ENCODE assay signal across 10 cellular contexts in genomic region chr12:113086249-113087164, GRCh38. TPM values are rescaled to one million over a fixed set of nuclear protein-coding genes. Genes with fewer than 3 reads are reported as not detected.
A peak's percentile ranks its signal among the peaks of the same experiment; 100 is the strongest.
DNase-seq lines count a peak whose midpoint lies in the region; ATAC-seq and TF ChIP-seq lines count a peak whose summit lies in the region.
"Had no signal": no experiment of that assay in that cellular context is flagged by ENCODE, and none has a peak within 500 bp of the region (broad histone marks: within the 10 kb centered on the region; RNA-seq: fewer than 3 reads in every experiment).

No MANE protein-coding gene starts in this region.

- H3K27me3 ChIP-seq in neural progenitor cell: peaks cover 5% of the 10 kb centered on the region

- H2AFZ ChIP-seq in neural progenitor cell (replicated peaks): no peak overlapping the region

- H3K4me1 ChIP-seq in neural progenitor cell: no peaks in the 10 kb centered on the region

- H3F3A ChIP-seq in neural progenitor cell (ENCODE audit: low read depth): no peaks in the 10 kb centered on the region

- no peaks in the 10 kb centered on the region for H3K9me3 ChIP-seq in neural progenitor cell (ENCODE audit: low read depth)

- TF ChIP-seq CTCF in neural progenitor cell (IDR thresholded peaks at IDR 0.05): no peak

- H3K4me3 ChIP-seq in neural progenitor cell: no peak overlapping the region

- DNase-seq in Daoy (ENCODE audit: low read depth) (peak; percentile 80), NCI-H69 (lab: John Stamatoyannopoulos, UW) (peak; percentile 53), neural progenitor cell (ENCODE audit: low spot score) (no peak), NCI-H146 (lab: John Stamatoyannopoulos, UW) (no peak), C1 segment of cervical spinal cord (lab: John Stamatoyannopoulos, UW) (no peak), NCI-H1694 treated with DMSO at 0.1 percent for 48 hours (lab: John Stamatoyannopoulos, UW) (no peak), NCI-H2227 (lab: John Stamatoyannopoulos, UW; ENCODE audit: unreplicated experiment) (no peak)
- DNase-seq in activated naive CD8-positive, alpha-beta T cell treated with anti-CD3 and anti-CD28 coated beads, Interleukin-2, amount 10 ng/mL, durations not matched to agents 7 days and 5 days: no peak
- DNase-seq: NCI-H774 had no signal

- H3K27ac Mint-ChIP-seq in activated naive CD8-positive, alpha-beta T cell treated with anti-CD3 and anti-CD28 coated beads, Interleukin-2, amount 10 ng/mL, durations not matched to agents 7 days and 5 days: peak overlapping the region; percentile 49
- H3K27ac Mint-ChIP-seq in neural progenitor cell: no peak overlapping the region

- H3K27ac ChIP-seq in neural progenitor cell: no peak overlapping the region

- H3K4me2 ChIP-seq in neural progenitor cell: no peak overlapping the region

- H3K4me1 Mint-ChIP-seq in activated naive CD8-positive, alpha-beta T cell treated with anti-CD3 and anti-CD28 coated beads, Interleukin-2, amount 10 ng/mL, durations not matched to agents 7 days and 5 days: peaks cover 38% of the 10 kb centered on the region
- peaks cover 14% of the 10 kb centered on the region for H3K4me1 Mint-ChIP-seq in neural progenitor cell

- peaks cover 3% of the 10 kb centered on the region for H3K27me3 Mint-ChIP-seq in activated naive CD8-positive, alpha-beta T cell treated with anti-CD3 and anti-CD28 coated beads, Interleukin-2, amount 10 ng/mL, durations not matched to agents 7 days and 5 days
- H3K27me3 Mint-ChIP-seq in neural progenitor cell (ENCODE audit: insufficient read depth, low read depth): peaks cover 18% of the 10 kb centered on the region

- no peaks in the 10 kb centered on the region for H3K36me3 Mint-ChIP-seq in activated naive CD8-positive, alpha-beta T cell treated with anti-CD3 and anti-CD28 coated beads, Interleukin-2, amount 10 ng/mL, durations not matched to agents 7 days and 5 days
- no peaks in the 10 kb centered on the region for H3K36me3 Mint-ChIP-seq in neural progenitor cell

- H3K79me2 ChIP-seq in neural progenitor cell (ENCODE audit: low read depth): no peaks in the 10 kb centered on the region

- peak overlapping the region; percentile 78 for H3K4me3 Mint-ChIP-seq in activated naive CD8-positive, alpha-beta T cell treated with anti-CD3 and anti-CD28 coated beads, Interleukin-2, amount 10 ng/mL, durations not matched to agents 7 days and 5 days
- H3K4me3 Mint-ChIP-seq in neural progenitor cell: peak overlapping the region; percentile 55

- H4K20me1 ChIP-seq in neural progenitor cell (ENCODE audit: low read depth): no peaks in the 10 kb centered on the region

- no peak overlapping the region for H3K9ac ChIP-seq in neural progenitor cell

- H3K36me3 ChIP-seq in neural progenitor cell: no peaks in the 10 kb centered on the region

- H3K9me3 Mint-ChIP-seq in activated naive CD8-positive, alpha-beta T cell treated with anti-CD3 and anti-CD28 coated beads, Interleukin-2, amount 10 ng/mL, durations not matched to agents 7 days and 5 days: no peaks in the 10 kb centered on the region
- no peaks in the 10 kb centered on the region for H3K9me3 Mint-ChIP-seq in neural progenitor cell

- peak; percentile 32 for ATAC-seq in activated naive CD8-positive, alpha-beta T cell treated with anti-CD3 and anti-CD28 coated beads, Interleukin-2, amount 10 ng/mL, durations not matched to agents 7 days and 5 days (ENCODE audit: low read depth)

- POLR2A ChIA-PET in activated naive CD8-positive, alpha-beta T cell treated with anti-CD3 and anti-CD28 coated beads, Interleukin-2, amount 10 ng/mL, durations not matched to agents 7 days and 5 days (lab: Charles Lee): interaction anchor here (0.7 kb wide), 1 partner anchor 17 kb away, joined by 5 read pairs; no protein-coding TSS in a partner anchor

RNA-seq across cellular contexts. Expression of gene DTX1, which starts 30.0 kb away (rescaled TPM):
- 0.24 and 2.3 TPM in 2 replicates for total RNA-seq in Daoy (2014; rRNA removed; shearing (Covaris generic))
- total RNA-seq in activated naive CD8-positive, alpha-beta T cell treated with anti-CD3 and anti-CD28 coated beads, Interleukin-2, amount 10 ng/mL, durations not matched to agents 7 days and 5 days: under 1 TPM; 0.55 to 0.57 TPM
- 0.49 and 5.2 TPM in 2 replicates for total RNA-seq in neural progenitor cell (ENCODE audit: low replicate concordance)

RNA-seq across cellular contexts. Expression of gene RASAL1, which starts 49.1 kb away (rescaled TPM):
- 0.06 TPM in 1 of 2 replicates, not detected in the other for total RNA-seq in Daoy (2014; rRNA removed; shearing (Covaris generic))
- 1 to 10 TPM; 1.0 to 2.3 TPM for total RNA-seq in activated naive CD8-positive, alpha-beta T cell treated with anti-CD3 and anti-CD28 coated beads, Interleukin-2, amount 10 ng/mL, durations not matched to agents 7 days and 5 days
- 0.50 and 1.4 TPM in 2 replicates for total RNA-seq in neural progenitor cell (ENCODE audit: low replicate concordance)
- total RNA-seq: mesenteric fat pad had no signal

Comparison
In these comparisons a context has a peak if more than half of its experiments do, and no peak if none do; other contexts are left out.
1. DNase-seq: peak in Daoy (single experiment) and NCI-H69 (single experiment); none in activated naive CD8-positive, alpha-beta T cell treated with anti-CD3 and anti-CD28 coated beads, Interleukin-2, amount 10 ng/mL, durations not matched to agents 7 days and 5 days (single experiment), neural progenitor cell (single experiment), NCI-H146 (single experiment), C1 segment of cervical spinal cord (0 of 14), NCI-H1694 treated with DMSO at 0.1 percent for 48 hours (single experiment) and NCI-H2227 (single experiment).